ENCODE assay signal across 11 cellular contexts in the genomic region with DNA sequence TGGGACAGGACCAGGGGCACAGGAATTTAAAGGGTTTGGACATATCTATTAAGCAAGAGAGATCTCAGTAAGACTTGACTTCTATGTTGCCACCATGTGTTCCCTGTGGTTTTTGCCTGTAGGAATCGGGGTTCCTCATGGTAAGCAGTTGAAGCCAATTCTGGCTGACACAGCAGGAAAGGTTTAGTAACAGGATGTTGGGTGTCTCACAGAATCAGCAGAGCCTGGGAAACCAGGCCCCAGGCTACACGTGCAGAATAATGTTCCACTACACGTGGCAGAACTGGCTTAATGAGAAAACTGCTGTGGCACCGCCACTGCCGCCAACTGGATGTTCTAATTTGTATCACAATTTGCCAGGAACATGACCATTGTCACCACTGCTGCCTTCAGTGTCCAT.
DNase-seq lines count a peak whose midpoint lies in the region; ATAC-seq, FAIRE-seq and TF ChIP-seq lines count a peak whose summit lies in the region.
"Had no signal": no experiment of that assay in that cellular context is flagged by ENCODE, and none has a peak within 500 bp of the region (broad histone marks: within the 10 kb centered on the region; RNA-seq: fewer than 3 reads in every experiment).

No MANE protein-coding gene starts in this region.

- H3K36me3 ChIP-seq in GM23248 (ENCODE audit: low read depth) (no peaks in the 10 kb centered on the region), right atrium auricular region (no peaks in the 10 kb centered on the region), small intestine (ENCODE audit: control insufficient read depth in 2 of 2, insufficient read depth in 2 of 2, low read length in 2 of 2) (no peaks in the 10 kb centered on the region)
- H3K36me3 ChIP-seq: upper lobe of left lung had no signal

- peak overlapping the region in 3 of 6 donors; percentile 64 to 90 (median 88) for H3K27ac Mint-ChIP-seq in immature natural killer cell

- in situ Hi-C loops in GM23248 (cut with MboI) = no loop called here
- in situ Hi-C loops in astrocyte of the spinal cord (cut with HindIII; ENCODE audit: low sequenced_read_pairs) = no loop called here

- no peak overlapping the region for H3K27ac ChIP-seq in GM23248
- peak overlapping the region in 1 of 2 donors; percentile 19 for H3K27ac ChIP-seq in right atrium auricular region
- peak overlapping the region in 1 of 2 donors; percentile 37 for H3K27ac ChIP-seq in small intestine (ENCODE audit: low read depth in 1 of 2, low read length in 1 of 2)

- peaks cover 0 to 41% of the 10 kb centered on the region in 2 donors for H3K4me1 Mint-ChIP-seq in immature natural killer cell

- H3K36me3 Mint-ChIP-seq in immature natural killer cell = no peaks in the 10 kb centered on the region

- H2AFZ ChIP-seq in GM23248 = no peak overlapping the region

- TF ChIP-seq CTCF in astrocyte of the spinal cord (IDR thresholded peaks at IDR 0.05; ENCODE audit: low read depth, low read length) (no peak), right atrium auricular region (IDR thresholded peaks at IDR 0.05) (no peak)

- H3K9me2 ChIP-seq in GM23248 (ENCODE audit: insufficient read depth) = no peaks in the 10 kb centered on the region

- H3K79me2 ChIP-seq in GM23248 (ENCODE audit: insufficient read depth) = no peaks in the 10 kb centered on the region

- peak overlapping the region in 2 of 5 donors; percentile 70 to 78 for H3K4me3 Mint-ChIP-seq in immature natural killer cell

- 45 to 46% methylated on average over 5 of the region's 5 CpGs for WGBS in GM23248 (ENCODE audit: low coverage in 1 of 2, low lambda C conversion rate in 2 of 2, missing lambda C conversion rate in 2 of 2), 2 experiments
- 61 to 83% (median 63%) methylated on average over 5 of the region's 5 CpGs for WGBS in small intestine, 3 donors

- no peak for ATAC-seq in GM19395 (IDR thresholded peaks at IDR 0.05; ENCODE audit: unreplicated experiment)

- DNase-seq in GM23248 = peak; percentile 66
- peak; percentile 42 for DNase-seq in astrocyte of the spinal cord (ENCODE audit: low read depth, low spot score)
- peak; percentile 73 for DNase-seq in right atrium auricular region (ENCODE audit: low spot score)
- peak; percentile 19 for DNase-seq in small intestine
- DNase-seq in germinal center (ENCODE audit: low spot score) = no peak
- no peak for DNase-seq in immature natural killer cell
- DNase-seq in posterior vena cava (ENCODE audit: low spot score) = no peak
- DNase-seq: NCI-H748 treated with DMSO at 0.1 percent for 48 hours, SW 1271 had no signal

- intact Hi-C loops in posterior vena cava (cut with DNase I) = no loop called here

- H3F3A ChIP-seq in GM23248 (ENCODE audit: insufficient read depth) = no peaks in the 10 kb centered on the region

- peaks cover 0 to 13% (median 11%) of the 10 kb centered on the region in 3 donors for H3K27me3 Mint-ChIP-seq in immature natural killer cell (ENCODE audit: low read depth in 3 of 3)

- H4K20me1 ChIP-seq in GM23248 (ENCODE audit: insufficient read depth) = no peaks in the 10 kb centered on the region

- H3K4me3 ChIP-seq in GM23248 = no peak overlapping the region
- H3K4me3 ChIP-seq in astrocyte of the spinal cord (ENCODE audit: low read depth, low read length) = no peak overlapping the region
- H3K4me3 ChIP-seq in right atrium auricular region = no peak overlapping the region
- no peak overlapping the region for H3K4me3 ChIP-seq in small intestine (ENCODE audit: low read depth in 1 of 2, low read length in 2 of 2)
- H3K4me3 ChIP-seq: upper lobe of left lung had no signal

- H3K4me2 ChIP-seq in GM23248 (ENCODE audit: unreplicated experiment) = no peak overlapping the region

- H3K4me1 ChIP-seq in GM23248 (ENCODE audit: insufficient read depth) (peaks cover 26% of the 10 kb centered on the region), right atrium auricular region (peaks cover 0 to 46% of the 10 kb centered on the region in 2 donors), small intestine (ENCODE audit: control insufficient read depth in 2 of 2, insufficient read depth in 1 of 2, low read depth in 1 of 2, low read length in 1 of 2) (no peaks in the 10 kb centered on the region)

- FAIRE-seq in small intestine (lab: Jason Lieb, UNC) = no peak

- H3K9ac ChIP-seq in GM23248 = no peak overlapping the region

- H3K9me3 ChIP-seq in GM23248 (ENCODE audit: low read depth) (no peaks in the 10 kb centered on the region), right atrium auricular region (no peaks in the 10 kb centered on the region), small intestine (ENCODE audit: control insufficient read depth, low read depth) (no peaks in the 10 kb centered on the region)
- H3K9me3 ChIP-seq: upper lobe of left lung had no signal

- no peaks in the 10 kb centered on the region for H3K9me3 Mint-ChIP-seq in immature natural killer cell

- peaks cover 15% of the 10 kb centered on the region for H3K27me3 ChIP-seq in GM23248 (replicated peaks; ENCODE audit: insufficient read depth)
- no peaks in the 10 kb centered on the region for H3K27me3 ChIP-seq in right atrium auricular region
- no peaks in the 10 kb centered on the region for H3K27me3 ChIP-seq in small intestine (ENCODE audit: control insufficient read depth in 2 of 2, insufficient read depth in 2 of 2, low read length in 2 of 2)
- H3K27me3 ChIP-seq: upper lobe of left lung had no signal

Comparison
In these comparisons a context has a peak if more than half of its experiments do, and no peak if none do; other contexts are left out.
1. DNase-seq: peak in GM23248 (single experiment), astrocyte of the spinal cord (single experiment), right atrium auricular region (single experiment) and small intestine (single experiment); none in germinal center (single experiment), immature natural killer cell (0 of 3) and posterior vena cava (single experiment).